8 cellular contexts compared by ENCODE assay signal in genomic region chr17:68509151-68510057, GRCh38. TPM values are rescaled to one million over a fixed set of nuclear protein-coding genes. Genes with fewer than 3 reads are reported as not detected.
DNase-seq lines count a peak whose midpoint lies in the region; ATAC-seq, FAIRE-seq and TF ChIP-seq lines count a peak whose summit lies in the region.

No MANE protein-coding gene starts in this region.

- 0 out of 2 replicates have a peak, but pooled peaks cover 6% of the 10 kb centered on the region for H3F3A ChIP-seq in PC-9 (ENCODE audit: insufficient read depth, low read depth)

- ATAC-seq in DND-41 (ENCODE audit: insufficient read depth, low read depth) = no peak
- ATAC-seq in naive thymus-derived CD8-positive, alpha-beta T cell = no peak
- no peak for ATAC-seq in HG02981 (IDR thresholded peaks at IDR 0.05; ENCODE audit: unreplicated experiment)

- DNase-seq in DND-41 = peak; percentile 18
- peak; percentile 73 for DNase-seq in NCI-H2196 treated with DMSO at 0.1 percent for 48 hours (lab: John Stamatoyannopoulos, UW; ENCODE audit: unreplicated experiment)
- DNase-seq in bronchial epithelial cell (ENCODE audit: low read depth) = peak; percentile 37
- no peak for DNase-seq in naive thymus-derived CD8-positive, alpha-beta T cell
- DNase-seq in hepatocyte (ENCODE audit: low spot score) = no peak
- no peak for DNase-seq in brain microvascular endothelial cell
- no peak for DNase-seq in PC-9

- H3K4me2 ChIP-seq in DND-41 (ENCODE audit: insufficient read depth, low read length) = no peak overlapping the region
- no peak overlapping the region for H3K4me2 ChIP-seq in hepatocyte
- no peak overlapping the region for H3K4me2 ChIP-seq in PC-9

- peak overlapping the region; percentile 30 to 100 (median 63) for H3K27ac Mint-ChIP-seq in naive thymus-derived CD8-positive, alpha-beta T cell

- no TSS peak for BruUV-seq in PC-9 (replicated peaks; lab: Mats Ljungman, UMichigan)

- FAIRE-seq in bronchial epithelial cell (lab: Jason Lieb, UNC) = no peak

- no peak overlapping the region for H3K9ac ChIP-seq in DND-41 (ENCODE audit: low read depth, low read length)

- peak overlapping the region in 5 of 10 donors; percentile 13 to 91 (median 52) for H3K4me3 Mint-ChIP-seq in naive thymus-derived CD8-positive, alpha-beta T cell

- no peaks in the 10 kb centered on the region for H3K9me2 ChIP-seq in hepatocyte (replicated peaks; ENCODE audit: insufficient read depth)
- H3K9me2 ChIP-seq in PC-9 (ENCODE audit: insufficient read depth) = no peaks in the 10 kb centered on the region

- peaks cover 27% of the 10 kb centered on the region for H3K4me1 ChIP-seq in DND-41 (ENCODE audit: insufficient read depth, low read length)
- H3K4me1 ChIP-seq in hepatocyte (ENCODE audit: insufficient read depth) = peaks cover 21% of the 10 kb centered on the region
- peaks cover 17% of the 10 kb centered on the region for H3K4me1 ChIP-seq in PC-9 (replicated peaks; ENCODE audit: insufficient read depth)

- 81% methylated on average over 9 of the region's 9 CpGs for WGBS in hepatocyte (ENCODE audit: low lambda C conversion rate, missing lambda C conversion rate)

- H3K4me3 ChIP-seq in DND-41 (ENCODE audit: low read depth in 1 of 2, low read length in 2 of 2) (no peak overlapping the region), bronchial epithelial cell (ENCODE audit: low read depth, low read length) (no peak overlapping the region), hepatocyte (no peak overlapping the region), brain microvascular endothelial cell (ENCODE audit: low read depth, low read length) (no peak overlapping the region), PC-9 (no peak overlapping the region)

- H3K9me3 ChIP-seq in DND-41 (ENCODE audit: insufficient read depth, low read length, severe bottlenecking) = no peaks in the 10 kb centered on the region
- H3K9me3 ChIP-seq in hepatocyte (ENCODE audit: low read depth) = no peaks in the 10 kb centered on the region
- no peaks in the 10 kb centered on the region; the same call in 1 of the 2 replicates for H3K9me3 ChIP-seq in PC-9 (ENCODE audit: insufficient read depth, low read depth)

- CTCF ChIA-PET in PC-9 (lab: Charles Lee) = no interaction called here

- no peaks in the 10 kb centered on the region for H3K36me3 ChIP-seq in DND-41 (ENCODE audit: insufficient read depth, low read length)
- H3K36me3 ChIP-seq in bronchial epithelial cell (ENCODE audit: control insufficient read depth, insufficient read depth, low read length) = no peaks in the 10 kb centered on the region
- no peaks in the 10 kb centered on the region for H3K36me3 ChIP-seq in hepatocyte (replicated peaks; ENCODE audit: insufficient read depth, low read depth)
- no peaks in the 10 kb centered on the region for H3K36me3 ChIP-seq in brain microvascular endothelial cell (replicated peaks)
- H3K36me3 ChIP-seq in PC-9 (ENCODE audit: low read depth) = no peaks in the 10 kb centered on the region

- H3K27me3 ChIP-seq in DND-41 (ENCODE audit: insufficient read depth, low read length, poor library complexity) (no peaks in the 10 kb centered on the region), bronchial epithelial cell (ENCODE audit: control insufficient read depth, insufficient read depth, low read length) (no peaks in the 10 kb centered on the region), hepatocyte (no peaks in the 10 kb centered on the region), brain microvascular endothelial cell (replicated peaks) (no peaks in the 10 kb centered on the region), PC-9 (ENCODE audit: insufficient read depth, low read depth) (no peaks in the 10 kb centered on the region)

- in situ Hi-C loops in brain microvascular endothelial cell (cut with HindIII; ENCODE audit: low pct_ligation_motif_present, low sequenced_read_pairs) = no loop called here

- no peak for TF ChIP-seq CTCF in DND-41 (IDR thresholded peaks at IDR 0.05; ENCODE audit: borderline replicate concordance, extremely low read depth, low read length, poor library complexity, severe bottlenecking)
- no peak for TF ChIP-seq CTCF in bronchial epithelial cell (IDR thresholded peaks at IDR 0.05; ENCODE audit: insufficient read depth, low read length, severe bottlenecking)
- no peak for TF ChIP-seq CTCF in hepatocyte (IDR thresholded peaks at IDR 0.05; ENCODE audit: poor library complexity)
- TF ChIP-seq CTCF in brain microvascular endothelial cell (IDR thresholded peaks at IDR 0.05; ENCODE audit: low read depth, low read length, missing control alignments) = no peak
- TF ChIP-seq CTCF in PC-9 (conservative IDR thresholded peaks at IDR 0.05) = no peak

- H3K27ac ChIP-seq in DND-41 (ENCODE audit: low read length) = no peak overlapping the region
- H3K27ac ChIP-seq in hepatocyte = no peak overlapping the region
- H3K27ac ChIP-seq in brain microvascular endothelial cell = no peak overlapping the region
- H3K27ac ChIP-seq in PC-9 = no peak overlapping the region

- H4K20me1 ChIP-seq in DND-41 (ENCODE audit: insufficient read depth, low read length) = peaks cover 4% of the 10 kb centered on the region; the same call in 1 of the 2 replicates
- H4K20me1 ChIP-seq in hepatocyte (ENCODE audit: insufficient read depth, poor library complexity, severe bottlenecking) = peaks cover 11% of the 10 kb centered on the region
- peaks cover 8% of the 10 kb centered on the region for H4K20me1 ChIP-seq in PC-9 (ENCODE audit: insufficient read depth)

- H3K4me1 Mint-ChIP-seq in naive thymus-derived CD8-positive, alpha-beta T cell = peaks cover 22 to 49% (median 29%) of the 10 kb centered on the region in 4 donors

- peaks cover 21% of the 10 kb centered on the region for H3K79me2 ChIP-seq in DND-41 (ENCODE audit: insufficient read depth, low read length)
- H3K79me2 ChIP-seq in hepatocyte = peaks cover 18% of the 10 kb centered on the region
- H3K79me2 ChIP-seq in PC-9 (ENCODE audit: low read depth) = peaks cover 20% of the 10 kb centered on the region

- peaks cover 0 to 2% (median 0%) of the 10 kb centered on the region in 5 donors for H3K27me3 Mint-ChIP-seq in naive thymus-derived CD8-positive, alpha-beta T cell

- POLR2A ChIA-PET in naive thymus-derived CD8-positive, alpha-beta T cell (lab: Charles Lee) = interaction anchor here (0.6 kb wide), 1 partner anchor 8 kb away, joined by 4 read pairs; no protein-coding TSS in a partner anchor
- POLR2A ChIA-PET in PC-9 (lab: Charles Lee; ENCODE audit: unreplicated experiment) = no interaction called here

- intact Hi-C loops in PC-9 (cut with micrococcal nuclease; ENCODE audit: unreplicated experiment) = no loop called here

- H3K36me3 Mint-ChIP-seq in naive thymus-derived CD8-positive, alpha-beta T cell = peaks cover 0 to 4% (median 0%) of the 10 kb centered on the region in 3 donors

- H3K9me3 Mint-ChIP-seq in naive thymus-derived CD8-positive, alpha-beta T cell = peaks cover 0 to under 1% (median 0%) of the 10 kb centered on the region in 9 donors

- H2AFZ ChIP-seq in DND-41 (ENCODE audit: low read depth, low read length) = no peak overlapping the region
- H2AFZ ChIP-seq in hepatocyte = no peak overlapping the region
- no peak overlapping the region for H2AFZ ChIP-seq in PC-9

RNA-seq across cellular contexts. Expression of gene PRKAR1A, which starts 2.8 kb away (rescaled TPM):
- total RNA-seq in bronchial epithelial cell (226 and 248 TPM in 2 replicates), hepatocyte (253 and 270 TPM in 2 replicates), PC-9 (2021) (161 and 181 TPM in 2 replicates)
- total RNA-seq in naive thymus-derived CD8-positive, alpha-beta T cell = 100 to 1,000 TPM; 145 to 157 TPM
- polyA plus RNA-seq in naive thymus-derived CD8-positive, alpha-beta T cell = 100 to 1,000 TPM; 153 to 203 (median 175) TPM
- 182 TPM in 2 replicates for polyA plus RNA-seq in hepatocyte

RNA-seq across cellular contexts. Expression of gene WIPI1, which starts 52.1 kb away (rescaled TPM):
- 79.5 and 86.0 TPM in 2 replicates for total RNA-seq in bronchial epithelial cell
- 1 to 10 TPM; 3.2 to 3.5 TPM for total RNA-seq in naive thymus-derived CD8-positive, alpha-beta T cell
- polyA plus RNA-seq in naive thymus-derived CD8-positive, alpha-beta T cell = 1 to 10 TPM; 2.5 to 8.3 (median 2.7) TPM
- 67.4 and 84.0 TPM in 2 replicates for total RNA-seq in hepatocyte
- 79.6 and 91.3 TPM in 2 replicates for polyA plus RNA-seq in hepatocyte
- 10.0 and 11.2 TPM in 2 replicates for total RNA-seq in PC-9 (2021)

Comparison
In these comparisons a context has a peak if more than half of its experiments do, and no peak if none do; other contexts are left out.
1. DNase-seq: peak in DND-41 (single experiment), NCI-H2196 treated with DMSO at 0.1 percent for 48 hours (single experiment) and bronchial epithelial cell (single experiment); none in naive thymus-derived CD8-positive, alpha-beta T cell (0 of 10), hepatocyte (single experiment), brain microvascular endothelial cell (single experiment) and PC-9 (0 of 2).